Comparison of ENCODE assay signal across 1 cellular context in the genomic region with DNA sequence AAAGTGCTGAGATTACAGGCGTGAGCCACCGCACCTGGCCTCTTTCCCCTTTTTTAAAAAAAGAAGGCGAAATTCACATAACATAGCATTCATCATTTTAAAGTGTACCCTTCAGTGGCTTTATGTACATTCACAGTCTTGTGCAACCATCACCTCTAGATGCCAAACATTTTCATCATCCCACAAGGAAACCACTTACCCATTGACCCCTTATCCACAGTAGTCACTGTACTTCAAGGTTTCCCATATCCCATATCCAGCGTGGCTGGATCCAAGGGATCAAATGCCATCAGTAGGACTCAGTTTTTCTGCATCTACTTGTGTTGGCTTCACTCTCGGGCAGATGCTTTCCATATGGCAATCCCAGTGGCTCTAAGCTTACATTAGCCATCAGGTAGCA.
TF ChIP-seq lines count a peak whose summit lies in the region.

No MANE protein-coding gene starts in this region.

TF ChIP-seq in HepG2, 621 proteins besides CTCF, POLR2A, EP300 and RAD21 (continued from another document):
- TF ChIP-seq, protein P1, sequence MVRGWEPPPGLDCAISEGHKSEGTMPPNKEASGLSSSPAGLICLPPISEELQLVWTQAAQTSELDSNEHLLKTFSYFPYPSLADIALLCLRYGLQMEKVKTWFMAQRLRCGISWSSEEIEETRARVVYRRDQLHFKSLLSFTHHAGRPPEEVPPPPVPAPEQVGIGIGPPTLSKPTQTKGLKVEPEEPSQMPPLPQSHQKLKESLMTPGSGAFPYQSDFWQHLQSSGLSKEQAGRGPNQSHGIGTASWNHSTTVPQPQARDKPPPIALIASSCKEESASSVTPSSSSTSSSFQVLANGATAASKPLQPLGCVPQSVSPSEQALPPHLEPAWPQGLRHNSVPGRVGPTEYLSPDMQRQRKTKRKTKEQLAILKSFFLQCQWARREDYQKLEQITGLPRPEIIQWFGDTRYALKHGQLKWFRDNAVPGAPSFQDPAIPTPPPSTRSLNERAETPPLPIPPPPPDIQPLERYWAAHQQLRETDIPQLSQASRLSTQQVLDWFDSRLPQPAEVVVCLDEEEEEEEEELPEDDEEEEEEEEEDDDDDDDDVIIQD (CRISPR knock-in tag; IDR thresholded peaks at IDR 0.05; ENCODE audit: low read depth), result no peak
- TF ChIP-seq RARA (CRISPR knock-in tag; IDR thresholded peaks at IDR 0.05) (peak; percentile 47), ZNF841 (CRISPR knock-in tag; IDR thresholded peaks at IDR 0.05; ENCODE audit: borderline replicate concordance) (no peak), PAF1 (CRISPR knock-in tag; IDR thresholded peaks at IDR 0.05) (no peak), HNF4A (CRISPR knock-in tag; IDR thresholded peaks at IDR 0.05) (no peak), FOXA1 (IDR thresholded peaks at IDR 0.05) (no peak), FOXA1 (CRISPR knock-in tag; IDR thresholded peaks at IDR 0.05) (peak; percentile 74), FOSL1 (CRISPR knock-in tag; IDR thresholded peaks at IDR 0.05; ENCODE audit: borderline replicate concordance) (no peak), NPAS2 (CRISPR knock-in tag; IDR thresholded peaks at IDR 0.05; ENCODE audit: borderline replicate concordance) (no peak), ZNF510 (CRISPR knock-in tag; IDR thresholded peaks at IDR 0.05; ENCODE audit: low read depth) (no peak), SMAD9 (CRISPR knock-in tag; IDR thresholded peaks at IDR 0.05) (no peak), ETV6 (CRISPR knock-in tag; conservative IDR thresholded peaks at IDR 0.05) (no peak), ZNF501 (CRISPR knock-in tag; IDR thresholded peaks at IDR 0.05) (no peak), ZNF615 (CRISPR knock-in tag; IDR thresholded peaks at IDR 0.05; ENCODE audit: borderline replicate concordance) (no peak), FOSL2 (CRISPR knock-in tag; IDR thresholded peaks at IDR 0.05) (peak; percentile 77), THAP11 (CRISPR knock-in tag; IDR thresholded peaks at IDR 0.05) (peak; percentile 23; the same call in 1 of the 2 replicates), ISX (CRISPR knock-in tag; conservative IDR thresholded peaks at IDR 0.05) (no peak)
- TF ChIP-seq, protein P2, sequence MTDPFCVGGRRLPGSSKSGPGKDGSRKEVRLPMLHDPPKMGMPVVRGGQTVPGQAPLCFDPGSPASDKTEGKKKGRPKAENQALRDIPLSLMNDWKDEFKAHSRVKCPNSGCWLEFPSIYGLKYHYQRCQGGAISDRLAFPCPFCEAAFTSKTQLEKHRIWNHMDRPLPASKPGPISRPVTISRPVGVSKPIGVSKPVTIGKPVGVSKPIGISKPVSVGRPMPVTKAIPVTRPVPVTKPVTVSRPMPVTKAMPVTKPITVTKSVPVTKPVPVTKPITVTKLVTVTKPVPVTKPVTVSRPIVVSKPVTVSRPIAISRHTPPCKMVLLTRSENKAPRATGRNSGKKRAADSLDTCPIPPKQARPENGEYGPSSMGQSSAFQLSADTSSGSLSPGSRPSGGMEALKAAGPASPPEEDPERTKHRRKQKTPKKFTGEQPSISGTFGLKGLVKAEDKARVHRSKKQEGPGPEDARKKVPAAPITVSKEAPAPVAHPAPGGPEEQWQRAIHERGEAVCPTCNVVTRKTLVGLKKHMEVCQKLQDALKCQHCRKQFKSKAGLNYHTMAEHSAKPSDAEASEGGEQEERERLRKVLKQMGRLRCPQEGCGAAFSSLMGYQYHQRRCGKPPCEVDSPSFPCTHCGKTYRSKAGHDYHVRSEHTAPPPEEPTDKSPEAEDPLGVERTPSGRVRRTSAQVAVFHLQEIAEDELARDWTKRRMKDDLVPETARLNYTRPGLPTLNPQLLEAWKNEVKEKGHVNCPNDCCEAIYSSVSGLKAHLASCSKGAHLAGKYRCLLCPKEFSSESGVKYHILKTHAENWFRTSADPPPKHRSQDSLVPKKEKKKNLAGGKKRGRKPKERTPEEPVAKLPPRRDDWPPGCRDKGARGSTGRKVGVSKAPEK (CRISPR knock-in tag; IDR thresholded peaks at IDR 0.05; ENCODE audit: borderline replicate concordance), result no peak
- TF ChIP-seq, protein P3, sequence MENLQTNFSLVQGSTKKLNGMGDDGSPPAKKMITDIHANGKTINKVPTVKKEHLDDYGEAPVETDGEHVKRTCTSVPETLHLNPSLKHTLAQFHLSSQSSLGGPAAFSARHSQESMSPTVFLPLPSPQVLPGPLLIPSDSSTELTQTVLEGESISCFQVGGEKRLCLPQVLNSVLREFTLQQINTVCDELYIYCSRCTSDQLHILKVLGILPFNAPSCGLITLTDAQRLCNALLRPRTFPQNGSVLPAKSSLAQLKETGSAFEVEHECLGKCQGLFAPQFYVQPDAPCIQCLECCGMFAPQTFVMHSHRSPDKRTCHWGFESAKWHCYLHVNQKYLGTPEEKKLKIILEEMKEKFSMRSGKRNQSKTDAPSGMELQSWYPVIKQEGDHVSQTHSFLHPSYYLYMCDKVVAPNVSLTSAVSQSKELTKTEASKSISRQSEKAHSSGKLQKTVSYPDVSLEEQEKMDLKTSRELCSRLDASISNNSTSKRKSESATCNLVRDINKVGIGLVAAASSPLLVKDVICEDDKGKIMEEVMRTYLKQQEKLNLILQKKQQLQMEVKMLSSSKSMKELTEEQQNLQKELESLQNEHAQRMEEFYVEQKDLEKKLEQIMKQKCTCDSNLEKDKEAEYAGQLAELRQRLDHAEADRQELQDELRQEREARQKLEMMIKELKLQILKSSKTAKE (CRISPR knock-in tag; IDR thresholded peaks at IDR 0.05; ENCODE audit: borderline replicate concordance), result no peak
- TF ChIP-seq, protein P4, sequence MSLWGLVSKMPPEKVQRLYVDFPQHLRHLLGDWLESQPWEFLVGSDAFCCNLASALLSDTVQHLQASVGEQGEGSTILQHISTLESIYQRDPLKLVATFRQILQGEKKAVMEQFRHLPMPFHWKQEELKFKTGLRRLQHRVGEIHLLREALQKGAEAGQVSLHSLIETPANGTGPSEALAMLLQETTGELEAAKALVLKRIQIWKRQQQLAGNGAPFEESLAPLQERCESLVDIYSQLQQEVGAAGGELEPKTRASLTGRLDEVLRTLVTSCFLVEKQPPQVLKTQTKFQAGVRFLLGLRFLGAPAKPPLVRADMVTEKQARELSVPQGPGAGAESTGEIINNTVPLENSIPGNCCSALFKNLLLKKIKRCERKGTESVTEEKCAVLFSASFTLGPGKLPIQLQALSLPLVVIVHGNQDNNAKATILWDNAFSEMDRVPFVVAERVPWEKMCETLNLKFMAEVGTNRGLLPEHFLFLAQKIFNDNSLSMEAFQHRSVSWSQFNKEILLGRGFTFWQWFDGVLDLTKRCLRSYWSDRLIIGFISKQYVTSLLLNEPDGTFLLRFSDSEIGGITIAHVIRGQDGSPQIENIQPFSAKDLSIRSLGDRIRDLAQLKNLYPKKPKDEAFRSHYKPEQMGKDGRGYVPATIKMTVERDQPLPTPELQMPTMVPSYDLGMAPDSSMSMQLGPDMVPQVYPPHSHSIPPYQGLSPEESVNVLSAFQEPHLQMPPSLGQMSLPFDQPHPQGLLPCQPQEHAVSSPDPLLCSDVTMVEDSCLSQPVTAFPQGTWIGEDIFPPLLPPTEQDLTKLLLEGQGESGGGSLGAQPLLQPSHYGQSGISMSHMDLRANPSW (CRISPR knock-in tag; IDR thresholded peaks at IDR 0.05; ENCODE audit: borderline replicate concordance), result no peak
